In the genomic region with DNA sequence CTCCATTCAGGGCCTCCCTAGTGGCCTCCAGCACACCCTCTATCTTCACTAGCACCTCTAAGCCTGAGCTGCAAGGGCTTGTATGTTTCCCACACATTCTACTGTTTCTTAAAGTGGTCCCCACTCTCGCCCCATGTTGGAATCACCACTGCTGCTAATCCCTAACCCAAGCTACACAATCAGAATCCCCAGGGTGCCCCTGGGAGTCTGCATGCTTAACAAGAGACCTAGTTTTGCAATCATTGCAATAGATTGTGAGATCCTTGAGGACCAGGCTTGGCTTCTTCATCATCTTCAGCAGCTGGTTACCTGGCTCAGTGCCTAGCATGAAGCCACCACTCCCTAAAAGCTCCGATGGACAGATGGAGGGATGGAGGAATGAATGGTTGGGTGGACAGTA, we compare ENCODE assay signal across 19 cellular contexts.
DNase-seq lines count a peak whose midpoint lies in the region; ATAC-seq and TF ChIP-seq lines count a peak whose summit lies in the region.
"Had no signal": no experiment of that assay in that cellular context is flagged by ENCODE, and none has a peak within 500 bp of the region (broad histone marks: within the 10 kb centered on the region; RNA-seq: fewer than 3 reads in every experiment).

No MANE protein-coding gene starts in this region.

- ATAC-seq in stimulated activated naive CD8-positive, alpha-beta T cell treated with anti-CD3 and anti-CD28 coated beads, Interleukin-15, amount 100 ng/mL, for 72 hours, result no peak
- ATAC-seq: PC-3 had no signal

- H3K9me3 ChIP-seq in adipocyte (ENCODE audit: control insufficient read depth, low read length) (no peaks in the 10 kb centered on the region), SJCRH30 (replicated peaks) (no peaks in the 10 kb centered on the region)
- H3K9me3 ChIP-seq: Caco-2 had no signal

- H3K27me3 ChIP-seq in adipocyte (replicated peaks; ENCODE audit: control insufficient read depth, insufficient read depth, low read length) (no peaks in the 10 kb centered on the region), SJCRH30 (no peaks in the 10 kb centered on the region)

- H3K4me3 ChIP-seq in adipocyte (ENCODE audit: low read length) (no peak overlapping the region), fibroblast of pulmonary artery (replicated peaks; ENCODE audit: low read depth, low read length) (no peak overlapping the region), SJCRH30 (no peak overlapping the region)

- H3K27me3 Mint-ChIP-seq in chondrocyte (ENCODE audit: low read depth), result no peaks in the 10 kb centered on the region
- H3K27me3 Mint-ChIP-seq in stimulated activated naive CD8-positive, alpha-beta T cell treated with anti-CD3 and anti-CD28 coated beads, Interleukin-15, amount 100 ng/mL, for 72 hours, result no peaks in the 10 kb centered on the region

- TF ChIP-seq CTCF in chondrocyte (IDR thresholded peaks at IDR 0.05), result no peak
- TF ChIP-seq CTCF in fibroblast of pulmonary artery (IDR thresholded peaks at IDR 0.05; ENCODE audit: low read length, missing control alignments), result no peak

- H3K4me1 Mint-ChIP-seq in chondrocyte (ENCODE audit: low read depth), result peaks cover 9% of the 10 kb centered on the region
- peaks cover 7% of the 10 kb centered on the region for H3K4me1 Mint-ChIP-seq in stimulated activated naive CD8-positive, alpha-beta T cell treated with anti-CD3 and anti-CD28 coated beads, Interleukin-15, amount 100 ng/mL, for 72 hours

- peaks cover 94% of the 10 kb centered on the region for H3K36me3 ChIP-seq in adipocyte (ENCODE audit: control insufficient read depth, insufficient read depth, low read length, severe bottlenecking)
- H3K36me3 ChIP-seq in SJCRH30, result no peaks in the 10 kb centered on the region

- DNase-seq in adipocyte (ENCODE audit: low read depth) (peak; percentile 73), chondrocyte (ENCODE audit: low spot score) (no peak), fibroblast of pulmonary artery (ENCODE audit: low read depth) (peak; percentile 50), myocyte (ENCODE audit: low read depth) (peak; percentile 14), C1 segment of cervical spinal cord (lab: John Stamatoyannopoulos, UW) (no peak), SJCRH30 (no peak)
- DNase-seq in stimulated activated naive CD8-positive, alpha-beta T cell treated with anti-CD3 and anti-CD28 coated beads, Interleukin-15, amount 100 ng/mL, for 72 hours, result no peak
- DNase-seq: Caco-2, H9, MV-4-11, NCI-H1417, NCI-H187, NCI-H2107, NCI-H2227 treated with DMSO at 0.1 percent for 48 hours, NCI-H510A treated with DMSO at 0.1 percent for 48 hours, NCI-H82, PC-3 had no signal

- no peak overlapping the region for H3K27ac ChIP-seq in SJCRH30
- H3K27ac ChIP-seq: HL-60, KMS-11 had no signal

- H3K9me3 Mint-ChIP-seq in chondrocyte (ENCODE audit: low read depth), result no peaks in the 10 kb centered on the region
- no peaks in the 10 kb centered on the region for H3K9me3 Mint-ChIP-seq in stimulated activated naive CD8-positive, alpha-beta T cell treated with anti-CD3 and anti-CD28 coated beads, Interleukin-15, amount 100 ng/mL, for 72 hours

- peaks cover 59% of the 10 kb centered on the region for H3K36me3 Mint-ChIP-seq in chondrocyte (ENCODE audit: low read depth)

- no peak overlapping the region for H3K4me3 Mint-ChIP-seq in chondrocyte (ENCODE audit: unreplicated experiment)
- no peak overlapping the region for H3K4me3 Mint-ChIP-seq in stimulated activated naive CD8-positive, alpha-beta T cell treated with anti-CD3 and anti-CD28 coated beads, Interleukin-15, amount 100 ng/mL, for 72 hours
- H3K4me3 Mint-ChIP-seq: H9 had no signal

- H3K9ac ChIP-seq in adipocyte (ENCODE audit: low read length), result no peak overlapping the region
- H3K9ac ChIP-seq: KMS-11 had no signal

- peak overlapping the region; percentile 3 for H3K27ac Mint-ChIP-seq in chondrocyte (ENCODE audit: unreplicated experiment)
- H3K27ac Mint-ChIP-seq in stimulated activated naive CD8-positive, alpha-beta T cell treated with anti-CD3 and anti-CD28 coated beads, Interleukin-15, amount 100 ng/mL, for 72 hours, result no peak overlapping the region
- H3K27ac Mint-ChIP-seq: H9 had no signal

- H3K4me1 ChIP-seq in adipocyte (ENCODE audit: control insufficient read depth, insufficient read depth, low read length), result peaks cover 49% of the 10 kb centered on the region
- H3K4me1 ChIP-seq in SJCRH30, result no peaks in the 10 kb centered on the region
- H3K4me1 ChIP-seq: Caco-2 had no signal

Comparison
In these comparisons a context has a peak if more than half of its experiments do, and no peak if none do; other contexts are left out.
1. DNase-seq: peak in adipocyte (single experiment), fibroblast of pulmonary artery (single experiment) and myocyte (single experiment); none in chondrocyte (single experiment), C1 segment of cervical spinal cord (0 of 14), SJCRH30 (0 of 2) and stimulated activated naive CD8-positive, alpha-beta T cell treated with anti-CD3 and anti-CD28 coated beads, Interleukin-15, amount 100 ng/mL, for 72 hours (0 of 2).